In the genomic region with DNA sequence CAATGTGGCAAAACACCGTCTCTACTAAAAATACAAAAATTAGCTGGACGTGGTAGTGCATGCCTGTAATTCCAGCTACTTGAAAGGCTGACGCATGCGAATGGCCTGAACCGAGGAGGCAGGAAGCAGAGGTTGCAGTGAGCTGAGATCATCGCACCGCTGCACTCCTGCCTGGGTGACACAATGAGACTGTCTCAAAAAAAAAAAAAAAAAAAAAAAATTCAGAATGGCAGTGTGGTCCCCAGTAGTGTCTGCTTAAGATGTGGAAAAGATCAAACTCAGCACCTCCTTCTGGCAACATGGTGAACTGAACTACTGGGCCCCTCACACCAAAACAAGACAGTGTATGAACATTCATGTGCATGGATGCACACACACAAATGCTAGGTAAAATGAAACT, we compare ENCODE assay signal across 9 cellular contexts. TPM values are rescaled to one million over a fixed set of nuclear protein-coding genes. Genes with fewer than 3 reads are reported as not detected.
A peak's percentile ranks its signal among the peaks of the same experiment; 100 is the strongest.
DNase-seq lines count a peak whose midpoint lies in the region; ATAC-seq and TF ChIP-seq lines count a peak whose summit lies in the region.
"Had no signal": no experiment of that assay in that cellular context is flagged by ENCODE, and none has a peak within 500 bp of the region (broad histone marks: within the 10 kb centered on the region; RNA-seq: fewer than 3 reads in every experiment).

No MANE protein-coding gene starts in this region.

- DNase-seq in T follicular helper cell (ENCODE audit: low read depth), result peak; percentile 17
- peak; percentile 62 for DNase-seq in dermis blood vessel endothelial cell
- peak; percentile 14 to 15 for DNase-seq in stimulated activated CD4-positive, alpha-beta T cell treated with anti-CD3 and anti-CD28 coated beads, Interleukin-15, amount 100 ng/mL, for 48 hours (ENCODE audit: low read depth in 2 of 2)
- no peak for DNase-seq in HuH-7 (ENCODE audit: low spot score)
- DNase-seq in COLO829 (ENCODE audit: low spot score), result no peak

- 0 out of 2 replicates have a peak, but pooled peaks have one; percentile 28 for TF ChIP-seq CTCF in GM12875 (IDR thresholded peaks at IDR 0.05; ENCODE audit: borderline replicate concordance, insufficient read depth, low read depth, low read length)

- H3K4me3 ChIP-seq in GM12875 (ENCODE audit: low read depth, low read length), result no peak overlapping the region
- H3K4me3 ChIP-seq: thoracic aorta had no signal

- ATAC-seq in HG03095 (IDR thresholded peaks at IDR 0.05; ENCODE audit: unreplicated experiment) (no peak), GM21423 (IDR thresholded peaks at IDR 0.05; ENCODE audit: unreplicated experiment) (no peak)

RNA-seq across cellular contexts. Expression of a gene that starts 32.2 kb away (rescaled TPM):
- 117 and 166 TPM in 2 replicates for total RNA-seq in dermis blood vessel endothelial cell

RNA-seq across cellular contexts. Expression of a gene that starts 59.4 kb away (rescaled TPM):
- total RNA-seq in dermis blood vessel endothelial cell, result under 0.01 and 0.37 TPM in 2 replicates

Comparison
In these comparisons a context has a peak if more than half of its experiments do, and no peak if none do; other contexts are left out.
1. DNase-seq: peak in T follicular helper cell (single experiment), dermis blood vessel endothelial cell (single experiment) and stimulated activated CD4-positive, alpha-beta T cell treated with anti-CD3 and anti-CD28 coated beads, Interleukin-15, amount 100 ng/mL, for 48 hours (2 of 2); none in HuH-7 (single experiment) and COLO829 (single experiment).